37 cellular contexts compared by ENCODE assay signal in the genomic region with DNA sequence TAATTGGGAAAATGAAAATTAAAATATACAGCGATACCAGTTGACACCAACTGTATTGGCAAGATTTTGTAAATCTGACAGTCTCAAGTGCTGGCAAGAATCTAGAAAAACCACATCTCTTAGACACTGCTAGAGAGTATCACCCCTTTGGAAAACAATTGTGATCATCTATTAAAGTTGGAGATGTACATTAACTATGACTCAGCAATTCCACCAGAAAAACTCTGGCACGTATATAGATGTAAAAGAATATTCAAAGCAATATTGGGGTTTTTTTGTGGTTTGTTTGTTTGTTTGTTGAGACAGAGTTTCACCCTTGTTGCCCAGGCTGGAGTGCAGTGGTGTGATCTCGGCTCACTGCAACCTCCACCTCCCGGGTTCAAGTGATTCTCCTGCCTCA.
"Had no signal": no experiment of that assay in that cellular context is flagged by ENCODE, and none has a peak within 500 bp of the region (broad histone marks: within the 10 kb centered on the region; RNA-seq: fewer than 3 reads in every experiment).

No MANE protein-coding gene starts in this region.

- H3K4me1 ChIP-seq: adrenal gland, body of pancreas, breast epithelium had no signal

- H3K9me3 ChIP-seq: adrenal gland, body of pancreas, breast epithelium had no signal

- H3K36me3 Mint-ChIP-seq: activated CD8-positive, alpha-beta memory T cell treated with anti-CD3 and anti-CD28 coated beads, Interleukin-2, amount 10 ng/mL, durations not matched to agents 7 days and 5 days; activated naive CD4-positive, alpha-beta T cell treated with anti-CD3 and anti-CD28 coated beads, Interleukin-2, amount 50 U/mL, for 72 hours had no signal

- FAIRE-seq: astrocyte, TTC549 had no signal

- H3K27me3 Mint-ChIP-seq: activated B cell treated with CpG ODN at 0.5 μM for 24 hours; activated CD4-positive, alpha-beta memory T cell treated with anti-CD3 and anti-CD28 coated beads, Interleukin-2, amount 10 ng/mL, durations not matched to agents 7 days and 5 days; activated CD4-positive, alpha-beta T cell treated with anti-CD3 and anti-CD28 coated beads for 36 hours; activated CD4-positive, alpha-beta T cell treated with anti-CD3 and anti-CD28 coated beads, Interleukin-2, amount 10 ng/mL, durations not matched to agents 7 days and 5 days; activated CD8-positive, alpha-beta memory T cell treated with anti-CD3 and anti-CD28 coated beads, Interleukin-2, amount 10 ng/mL, durations not matched to agents 7 days and 5 days; activated naive CD8-positive, alpha-beta T cell treated with anti-CD3 and anti-CD28 coated beads for 36 hours; activated T-cell treated with anti-CD3 and anti-CD28 coated beads, Interleukin-2, amount 50 U/mL, for 24 hours; activated T-helper 17 cell treated with anti-CD3 and anti-CD28 coated beads, Interleukin-2, amount 50 U/mL, for 72 hours had no signal

- H3K9me3 Mint-ChIP-seq: activated B cell treated with CpG ODN at 0.5 μM for 24 hours; activated CD4-positive, alpha-beta memory T cell treated with anti-CD3 and anti-CD28 coated beads, Interleukin-2, amount 10 ng/mL, durations not matched to agents 7 days and 5 days; activated naive CD4-positive, alpha-beta T cell treated with anti-CD3 and anti-CD28 coated beads for 36 hours; activated naive CD8-positive, alpha-beta T cell treated with anti-CD3 and anti-CD28 coated beads for 36 hours; activated T-cell treated with anti-CD3 and anti-CD28 coated beads, Interleukin-2, amount 50 U/mL, for 24 hours; activated T-cell treated with anti-CD3 and anti-CD28 coated beads, Interleukin-2, amount 50 U/mL, for 72 hours; activated T-helper 1 cell treated with anti-CD3 and anti-CD28 coated beads, Interleukin-12 subunit alpha, Interleukin-12 subunit beta, Interleukin-2, Interleukin-4 antibody, amounts not matched to agents 30 ng/mL and 10 ng/mL and 1 ng/mL, durations not matched to agents 14 hours and 24 hours and 36 hours; activated T-helper 17 cell treated with anti-CD3 and anti-CD28 coated beads, Interleukin-2, amount 50 U/mL, for 72 hours; T-helper 1 cell treated with Interleukin-12 subunit alpha and Interleukin-12 subunit beta and Interleukin-4 antibody, amounts not matched to agents 30 μg/mL and 1 μg/mL, for 36 hours; T-helper 2 cell treated with Interferon-gamma antibody and Interleukin-4, amounts not matched to agents 5 μg/mL and 100 μg/mL, for 36 hours had no signal

- ATAC-seq: activated CD4-positive, alpha-beta T cell treated with anti-CD3 and anti-CD28 coated beads for 36 hours; activated CD8-positive, alpha-beta memory T cell treated with anti-CD3 and anti-CD28 coated beads, Interleukin-2, amount 10 ng/mL, durations not matched to agents 7 days and 5 days; activated CD8-positive, alpha-beta T cell treated with anti-CD3 and anti-CD28 coated beads, Interleukin-2, amount 10 ng/mL, durations not matched to agents 7 days and 5 days; activated naive CD4-positive, alpha-beta T cell treated with anti-CD3 and anti-CD28 coated beads, Interleukin-2, amount 50 U/mL, for 72 hours; activated T-cell treated with anti-CD3 and anti-CD28 coated beads, Interleukin-2, amount 50 U/mL, for 72 hours; activated T-helper 17 cell treated with anti-CD3 and anti-CD28 coated beads, Interleukin-2, amount 50 U/mL, for 72 hours; body of pancreas had no signal

- H3K27ac ChIP-seq: adrenal gland, body of pancreas, brain microvascular endothelial cell, breast epithelium, VCaP had no signal

- H3K4me3 Mint-ChIP-seq: activated B cell treated with CpG ODN at 0.5 μM for 24 hours; activated CD4-positive, alpha-beta memory T cell treated with anti-CD3 and anti-CD28 coated beads, Interleukin-2, amount 10 ng/mL, durations not matched to agents 7 days and 5 days; activated CD4-positive, alpha-beta T cell treated with anti-CD3 and anti-CD28 coated beads for 36 hours; activated CD4-positive, alpha-beta T cell treated with anti-CD3 and anti-CD28 coated beads, Interleukin-2, amount 10 ng/mL, durations not matched to agents 7 days and 5 days; activated CD8-positive, alpha-beta memory T cell treated with anti-CD3 and anti-CD28 coated beads, Interleukin-2, amount 10 ng/mL, durations not matched to agents 7 days and 5 days; activated CD8-positive, alpha-beta T cell treated with anti-CD3 and anti-CD28 coated beads, Interleukin-2, amount 10 ng/mL, durations not matched to agents 7 days and 5 days; activated naive CD4-positive, alpha-beta T cell treated with anti-CD3 and anti-CD28 coated beads for 36 hours; activated naive CD8-positive, alpha-beta T cell treated with anti-CD3 and anti-CD28 coated beads for 36 hours; activated T-cell treated with anti-CD3 and anti-CD28 coated beads, Interleukin-2, amount 50 U/mL, for 24 hours; activated T-cell treated with anti-CD3 and anti-CD28 coated beads, Interleukin-2, amount 50 U/mL, for 72 hours; activated T-helper 1 cell treated with anti-CD3 and anti-CD28 coated beads, Interleukin-12 subunit alpha, Interleukin-12 subunit beta, Interleukin-2, Interleukin-4 antibody, amounts not matched to agents 30 ng/mL and 10 ng/mL and 1 ng/mL, durations not matched to agents 14 hours and 24 hours and 36 hours; activated T-helper 17 cell treated with anti-CD3 and anti-CD28 coated beads, Interleukin-2, amount 50 U/mL, for 72 hours; T-helper 1 cell treated with Interleukin-12 subunit alpha and Interleukin-12 subunit beta and Interleukin-4 antibody, amounts not matched to agents 30 μg/mL and 1 μg/mL, for 36 hours; T-helper 2 cell treated with Interferon-gamma antibody and Interleukin-4, amounts not matched to agents 5 μg/mL and 100 μg/mL, for 36 hours had no signal

- DNase-seq: activated B cell treated with CpG ODN at 0.5 μM for 24 hours; activated CD4-positive, alpha-beta memory T cell treated with anti-CD3 and anti-CD28 coated beads, Interleukin-2, amount 10 ng/mL, durations not matched to agents 7 days and 5 days; activated CD4-positive, alpha-beta T cell treated with anti-CD3 and anti-CD28 coated beads for 1 hour; activated CD4-positive, alpha-beta T cell treated with anti-CD3 and anti-CD28 coated beads for 36 hours; activated CD4-positive, alpha-beta T cell treated with anti-CD3 and anti-CD28 coated beads for 48 hours; activated CD4-positive, alpha-beta T cell treated with anti-CD3 and anti-CD28 coated beads, Interleukin-2, amount 10 ng/mL, durations not matched to agents 7 days and 5 days; activated CD4-positive, alpha-beta T cell treated with anti-CD3 and anti-CD28 coated beads, Interleukin-2, amount 50 U/mL, for 48 hours; activated CD8-positive, alpha-beta memory T cell treated with anti-CD3 and anti-CD28 coated beads for 24 hours; activated CD8-positive, alpha-beta memory T cell treated with anti-CD3 and anti-CD28 coated beads, Interleukin-2, amount 10 ng/mL, durations not matched to agents 7 days and 5 days; activated CD8-positive, alpha-beta memory T cell treated with anti-CD3 and anti-CD28 coated beads, Interleukin-2, amount 50 U/mL, for 48 hours; activated CD8-positive, alpha-beta T cell treated with anti-CD3 and anti-CD28 coated beads, Interleukin-2, amount 10 ng/mL, durations not matched to agents 7 days and 5 days; activated effector memory CD4-positive, alpha-beta T cell treated with anti-CD3 and anti-CD28 coated beads, Interleukin-2, amount 50 U/mL, for 16 hours; activated gamma-delta T cell treated with Interleukin-2 at 50 U/mL for 16 hours; activated naive CD4-positive, alpha-beta T cell; activated naive CD4-positive, alpha-beta T cell treated with anti-CD3 and anti-CD28 coated beads for 36 hours; activated naive CD4-positive, alpha-beta T cell treated with anti-CD3 and anti-CD28 coated beads, Interleukin-2, amount 50 U/mL, for 16 hours; activated naive CD8-positive, alpha-beta T cell treated with anti-CD3 and anti-CD28 coated beads for 36 hours; activated T-cell treated with anti-CD3 and anti-CD28 coated beads, Interleukin-2, amount 50 U/mL, for 24 hours; activated T-cell treated with anti-CD3 and anti-CD28 coated beads, Interleukin-2, amount 50 U/mL, for 72 hours; adrenal gland; amniotic stem cell; aorta; body of pancreas; brain microvascular endothelial cell; central memory CD4-positive, alpha-beta T cell; T-helper 1 cell; T-helper 2 cell; T-helper 9 cell had no signal

- H3K27me3 ChIP-seq: adrenal gland, body of pancreas, brain microvascular endothelial cell, breast epithelium had no signal

- H3K4me3 ChIP-seq: adrenal gland, body of pancreas, breast epithelium had no signal

- H3K4me1 Mint-ChIP-seq: activated B cell treated with CpG ODN at 0.5 μM for 24 hours; activated CD4-positive, alpha-beta memory T cell treated with anti-CD3 and anti-CD28 coated beads, Interleukin-2, amount 10 ng/mL, durations not matched to agents 7 days and 5 days; activated CD4-positive, alpha-beta T cell treated with anti-CD3 and anti-CD28 coated beads for 36 hours; activated CD4-positive, alpha-beta T cell treated with anti-CD3 and anti-CD28 coated beads, Interleukin-2, amount 10 ng/mL, durations not matched to agents 7 days and 5 days; activated CD8-positive, alpha-beta memory T cell treated with anti-CD3 and anti-CD28 coated beads, Interleukin-2, amount 10 ng/mL, durations not matched to agents 7 days and 5 days; activated naive CD8-positive, alpha-beta T cell treated with anti-CD3 and anti-CD28 coated beads for 36 hours; activated T-helper 17 cell treated with anti-CD3 and anti-CD28 coated beads, Interleukin-2, amount 50 U/mL, for 72 hours had no signal

- H3K36me3 ChIP-seq: adrenal gland, brain microvascular endothelial cell, breast epithelium had no signal
